Comparison of ENCODE assay signal across 21 cellular contexts in the genomic region with DNA sequence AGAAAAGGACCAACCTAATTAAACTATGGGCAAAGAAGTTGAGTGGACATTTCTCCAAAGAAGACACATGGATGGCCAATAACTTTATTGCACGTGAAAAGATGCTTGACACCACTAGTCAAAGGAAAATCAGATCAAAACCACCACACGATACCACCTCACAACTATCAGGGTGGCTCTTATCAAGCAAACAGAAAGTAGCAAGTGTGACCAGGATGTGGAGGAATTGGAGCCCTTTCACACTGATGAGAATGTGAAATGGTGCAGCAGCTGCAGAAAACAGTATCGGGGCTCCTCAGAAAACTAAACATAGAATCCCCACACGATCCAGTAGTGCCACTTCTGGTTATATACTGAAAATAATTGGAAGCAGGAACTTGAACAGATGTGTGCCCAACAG.
"Had no signal": no experiment of that assay in that cellular context is flagged by ENCODE, and none has a peak within 500 bp of the region (broad histone marks: within the 10 kb centered on the region; RNA-seq: fewer than 3 reads in every experiment).

No MANE protein-coding gene starts in this region.

- ATAC-seq: effector memory CD8-positive, alpha-beta T cell; gastrocnemius medialis; heart left ventricle; left cardiac atrium; left lung; left ventricle myocardium superior; lower lobe of right lung; mucosa of descending colon had no signal

- H3K27ac Mint-ChIP-seq: dendritic cell treated with granulocyte-macrophage colony-stimulating factor and Interleukin-4, amounts not matched to agents 40 ng/mL and 50 ng/mL, for 4 days; effector memory CD8-positive, alpha-beta T cell; mesothelial cell of epicardium; naive B cell had no signal

- H3K4me1 ChIP-seq: colonic mucosa, esophagus muscularis mucosa, gastrocnemius medialis, heart left ventricle, left lung, lower lobe of right lung had no signal

- H3K4me3 Mint-ChIP-seq: dendritic cell treated with granulocyte-macrophage colony-stimulating factor and Interleukin-4, amounts not matched to agents 40 ng/mL and 50 ng/mL, for 4 days; effector memory CD8-positive, alpha-beta T cell; mesothelial cell of epicardium; naive B cell had no signal

- H3K27me3 Mint-ChIP-seq: dendritic cell treated with granulocyte-macrophage colony-stimulating factor and Interleukin-4, amounts not matched to agents 40 ng/mL and 50 ng/mL, for 4 days had no signal

- H3K9me3 ChIP-seq: colonic mucosa, gastrocnemius medialis, lower lobe of right lung, mucosa of descending colon had no signal

- H3K4me3 ChIP-seq: colonic mucosa, esophagus muscularis mucosa, gastrocnemius medialis, heart left ventricle, hepatocyte, left lung, lower lobe of right lung, mucosa of descending colon had no signal

- H3K27me3 ChIP-seq: colonic mucosa, gastrocnemius medialis, hepatocyte had no signal

- H3K36me3 Mint-ChIP-seq: mesothelial cell of epicardium had no signal

- H3K4me1 Mint-ChIP-seq: mesothelial cell of epicardium, naive B cell had no signal

- DNase-seq: colonic mucosa; cortex of kidney; effector CD8-positive, alpha-beta T cell; effector memory CD8-positive, alpha-beta T cell; foreskin fibroblast; foreskin melanocyte; gastrocnemius medialis; glutamatergic neuron; heart left ventricle; hypothalamus; left cardiac atrium; left lung; left ventricle myocardium superior; lower lobe of right lung; mesenchymal stem cell; mucosa of descending colon; naive B cell had no signal

- H3K36me3 ChIP-seq: colonic mucosa, esophagus muscularis mucosa, gastrocnemius medialis, heart left ventricle, left lung, lower lobe of right lung had no signal

- H3K27ac ChIP-seq: colonic mucosa, esophagus muscularis mucosa, gastrocnemius medialis, heart left ventricle, hepatocyte, left lung, lower lobe of right lung had no signal
